ENCODE assay signal across 15 cellular contexts in genomic region chr17:75468311-75468754, GRCh38. TPM values are rescaled to one million over a fixed set of nuclear protein-coding genes. Genes with fewer than 3 reads are reported as not detected.
DNase-seq lines count a peak whose midpoint lies in the region; ATAC-seq and TF ChIP-seq lines count a peak whose summit lies in the region.
"Had no signal": no experiment of that assay in that cellular context is flagged by ENCODE, and none has a peak within 500 bp of the region (broad histone marks: within the 10 kb centered on the region; RNA-seq: fewer than 3 reads in every experiment).

No MANE protein-coding gene starts in this region.

- POLR2A ChIA-PET in WTC11 (lab: Charles Lee): interaction anchor here (0.5 to 0.6 kb wide), 2 partner anchors 110 to 712 kb away, joined by 6 to 8 read pairs; no protein-coding TSS in a partner anchor

- no peak overlapping the region for H3K9ac ChIP-seq in BLaER1

- DNase-seq in WTC11 (ENCODE audit: low spot score): no peak
- no peak for DNase-seq in left cardiac atrium
- no peak for DNase-seq in sciatic nerve (ENCODE audit: low spot score)
- DNase-seq in HuH-7 (ENCODE audit: low spot score): no peak
- DNase-seq in retina: no peak
- DNase-seq: activated CD8-positive, alpha-beta memory T cell treated with anti-CD3 and anti-CD28 coated beads, Interleukin-2, amount 50 U/mL, for 4 hours; activated naive CD4-positive, alpha-beta T cell treated with anti-CD3 and anti-CD28 coated beads, Interleukin-2, amount 50 U/mL, for 16 hours; DND-41; NCI-H2081 treated with DMSO at 0.1 percent for 48 hours had no signal

- H3K27ac Mint-ChIP-seq in WTC11: peak overlapping the region; percentile 42; the same call in 1 of the 2 replicates

- no peak for ATAC-seq in WTC11
- ATAC-seq in left cardiac atrium: peak; percentile 61 to 84
- peak; percentile 43 for ATAC-seq in sciatic nerve
- ATAC-seq in GM18519 (IDR thresholded peaks at IDR 0.05; ENCODE audit: low FRiP score, unreplicated experiment): no peak
- no peak for ATAC-seq in HG02840 (IDR thresholded peaks at IDR 0.05; ENCODE audit: low FRiP score, unreplicated experiment)

- CTCF ChIA-PET in WTC11 (lab: Charles Lee): interaction anchor here (0.5 to 1.1 kb wide), 4 partner anchors 180 to 205 kb away, joined by 3 to 4 read pairs (median 3); partner anchors contain the start of gene MIF4GD

- no peak for TF ChIP-seq CTCF in WTC11 (IDR thresholded peaks at IDR 0.05)

- H3K27me3 ChIP-seq in BLaER1: no peaks in the 10 kb centered on the region

- peaks cover 24% of the 10 kb centered on the region for H3K9me3 ChIP-seq in BLaER1

- H3K4me3 ChIP-seq in BLaER1: no peak overlapping the region
- H3K4me3 ChIP-seq: lung had no signal

- H4K20me1 ChIP-seq in BLaER1: 0 out of 2 replicates have a peak, but pooled peaks cover 11% of the 10 kb centered on the region

- H3K27me3 Mint-ChIP-seq in WTC11 (ENCODE audit: low read depth): no peaks in the 10 kb centered on the region

- no peak overlapping the region for H3K4me2 ChIP-seq in BLaER1

- intact Hi-C loops in left cardiac atrium (cut with DNase I): no loop called here
- intact Hi-C loops in sciatic nerve (cut with DNase I): no loop called here

- no peak overlapping the region for H3K4me3 Mint-ChIP-seq in WTC11
- H3K4me3 Mint-ChIP-seq: neural crest cell had no signal

- peaks cover 57% of the 10 kb centered on the region for H3K4me1 ChIP-seq in BLaER1

- H3K27ac ChIP-seq in BLaER1: 0 out of 2 replicates have a peak overlapping the region, but pooled peaks have one; percentile 6
- H3K27ac ChIP-seq: VCaP had no signal

- H3K36me3 ChIP-seq in BLaER1: peaks cover 84% of the 10 kb centered on the region

- no peaks in the 10 kb centered on the region for H3K4me1 Mint-ChIP-seq in WTC11

- no peaks in the 10 kb centered on the region; the same call in 1 of the 2 replicates for H3K36me3 Mint-ChIP-seq in WTC11

- H3K9me3 Mint-ChIP-seq in WTC11: no peaks in the 10 kb centered on the region
- H3K9me3 Mint-ChIP-seq: neural crest cell had no signal

TF ChIP-seq in WTC11, 78 proteins besides CTCF, POLR2A, EP300 and RAD21:
- TF ChIP-seq ZNF138 (CRISPR knock-in tag; conservative IDR thresholded peaks at IDR 0.05): no peak

RNA-seq across cellular contexts. Expression of gene TMEM94, which starts 11.9 kb away (rescaled TPM):
- total RNA-seq in WTC11 (2021): 64.7 to 76.9 TPM (median 68.6 TPM) in 3 replicates
- total RNA-seq in left cardiac atrium: 10 to 100 TPM; 46.0 to 47.2 TPM
- total RNA-seq in sciatic nerve: 86.8 TPM

RNA-seq across cellular contexts. Expression of gene CASKIN2, which starts 47.0 kb away (rescaled TPM):
- total RNA-seq in WTC11 (2021) (31.3 to 32.2 TPM (median 31.9 TPM) in 3 replicates), left cardiac atrium (10 to 100 TPM; 37.7 to 60.2 TPM), sciatic nerve (127 TPM)

RNA-seq across cellular contexts. Expression of gene TSEN54, which starts 48.0 kb away (rescaled TPM):
- 47.8 to 53.4 TPM (median 51.5 TPM) in 3 replicates for total RNA-seq in WTC11 (2021)
- total RNA-seq in left cardiac atrium: 1 to 10 TPM; 9.0 to 9.5 TPM
- total RNA-seq in sciatic nerve: 26.1 TPM

RNA-seq across cellular contexts. Expression of gene LLGL2, which starts 57.2 kb away (rescaled TPM):
- 94.3 to 103 TPM (median 97.0 TPM) in 3 replicates for total RNA-seq in WTC11 (2021)
- 1 to 10 TPM; 6.8 to 8.7 TPM for total RNA-seq in left cardiac atrium
- total RNA-seq in sciatic nerve: 11.0 TPM

Comparison
In these comparisons a context has a peak if more than half of its experiments do, and no peak if none do; other contexts are left out.
1. ATAC-seq: peak in left cardiac atrium (2 of 2) and sciatic nerve (single experiment); none in WTC11 (single experiment), GM18519 (single experiment) and HG02840 (single experiment).